38 cellular contexts compared by ENCODE assay signal in genomic region chr6:21653323-21653722, GRCh38.
"Had no signal": no experiment of that assay in that cellular context is flagged by ENCODE, and none has a peak within 500 bp of the region (broad histone marks: within the 10 kb centered on the region; RNA-seq: fewer than 3 reads in every experiment).

No MANE protein-coding gene starts in this region.

- H3K9me3 ChIP-seq: adrenal gland, ascending aorta, breast epithelium, colonic mucosa, esophagus squamous epithelium, gastroesophageal sphincter had no signal

- DNase-seq: activated CD4-positive, alpha-beta memory T cell treated with anti-CD3 and anti-CD28 coated beads for 36 hours; activated CD4-positive, alpha-beta T cell treated with anti-CD3 and anti-CD28 coated beads for 36 hours; activated CD4-positive, alpha-beta T cell treated with anti-CD3 and anti-CD28 coated beads, Interleukin-2, amount 10 ng/mL, durations not matched to agents 24 days and 14 days; activated CD4-positive, CD25-positive, alpha-beta regulatory T cell; activated CD4-positive, CD25-positive, alpha-beta regulatory T cell treated with anti-CD3 and anti-CD28 coated beads, Interleukin-2, amount 50 U/mL, for 72 hours; activated CD8-positive, alpha-beta memory T cell treated with anti-CD3 and anti-CD28 coated beads, Interleukin-2, amount 10 ng/mL, durations not matched to agents 7 days and 5 days; activated CD8-positive, alpha-beta memory T cell treated with anti-CD3 and anti-CD28 coated beads, Interleukin-2, amount 50 U/mL, for 4 hours; activated CD8-positive, alpha-beta T cell treated with anti-CD3 and anti-CD28 coated beads, Interleukin-2, amount 10 ng/mL, durations not matched to agents 7 days and 5 days; activated effector memory CD4-positive, alpha-beta T cell treated with anti-CD3 and anti-CD28 coated beads, Interleukin-2, amount 50 U/mL, for 16 hours; activated naive CD4-positive, alpha-beta T cell treated with anti-CD3 and anti-CD28 coated beads for 36 hours; activated naive CD8-positive, alpha-beta T cell treated with anti-CD3 and anti-CD28 coated beads for 36 hours; activated naive CD8-positive, alpha-beta T cell treated with anti-CD3 and anti-CD28 coated beads, Interleukin-2, amount 50 U/mL, for 24 hours; activated T-cell treated with anti-CD3 and anti-CD28 coated beads, Interleukin-2, amount 50 U/mL, for 1 hour; activated T-cell treated with anti-CD3 and anti-CD28 coated beads, Interleukin-2, amount 50 U/mL, for 48 hours; adrenal gland; amygdala; central memory CD4-positive, alpha-beta T cell; cerebellar nuclear complex; colonic mucosa; effector CD8-positive, alpha-beta T cell; esophagus squamous epithelium; foreskin melanocyte; T-cell; T1000; WERI-Rb-1 had no signal

- H3K36me3 Mint-ChIP-seq: activated CD4-positive, alpha-beta memory T cell treated with anti-CD3 and anti-CD28 coated beads for 36 hours; activated CD8-positive, alpha-beta memory T cell treated with anti-CD3 and anti-CD28 coated beads, Interleukin-2, amount 10 ng/mL, durations not matched to agents 7 days and 5 days; activated naive CD4-positive, alpha-beta T cell treated with anti-CD3 and anti-CD28 coated beads, Interleukin-2, amount 50 U/mL, for 24 hours; activated naive CD8-positive, alpha-beta T cell treated with anti-CD3 and anti-CD28 coated beads for 36 hours; brain; T-cell had no signal

- H3K27me3 ChIP-seq: adrenal gland, ascending aorta, breast epithelium, cardiac muscle cell, colonic mucosa, esophagus squamous epithelium, gastroesophageal sphincter had no signal

- H3K27ac Mint-ChIP-seq: activated CD4-positive, alpha-beta memory T cell treated with anti-CD3 and anti-CD28 coated beads for 36 hours; activated CD4-positive, alpha-beta T cell treated with anti-CD3 and anti-CD28 coated beads for 36 hours; activated CD4-positive, alpha-beta T cell treated with anti-CD3 and anti-CD28 coated beads, Interleukin-2, amount 10 ng/mL, durations not matched to agents 24 days and 14 days; activated CD8-positive, alpha-beta memory T cell treated with anti-CD3 and anti-CD28 coated beads, Interleukin-2, amount 10 ng/mL, durations not matched to agents 7 days and 5 days; activated CD8-positive, alpha-beta T cell treated with anti-CD3 and anti-CD28 coated beads, Interleukin-2, amount 10 ng/mL, durations not matched to agents 7 days and 5 days; activated naive CD4-positive, alpha-beta T cell treated with anti-CD3 and anti-CD28 coated beads for 36 hours; activated naive CD4-positive, alpha-beta T cell treated with anti-CD3 and anti-CD28 coated beads, Interleukin-2, amount 50 U/mL, for 24 hours; activated naive CD8-positive, alpha-beta T cell treated with anti-CD3 and anti-CD28 coated beads for 36 hours; activated naive CD8-positive, alpha-beta T cell treated with anti-CD3 and anti-CD28 coated beads, Interleukin-2, amount 50 U/mL, for 24 hours; activated T-helper 1 cell treated with anti-CD3 and anti-CD28 coated beads, Interleukin-12 subunit alpha, Interleukin-12 subunit beta, Interleukin-2, Interleukin-4 antibody, amounts not matched to agents 30 ng/mL and 10 ng/mL and 1 ng/mL, durations not matched to agents 14 hours and 24 hours and 36 hours; activated T-helper 2 cell treated with anti-CD3 and anti-CD28 coated beads, Interferon-gamma antibody, Interleukin-2, Interleukin-4, amounts not matched to agents 10 μg/mL and 5 μg/mL and 100 μg/mL, durations not matched to agents 14 hours and 24 hours and 36 hours; T-cell; T-helper 1 cell treated with Interleukin-12 subunit alpha and Interleukin-12 subunit beta and Interleukin-4 antibody, amounts not matched to agents 30 μg/mL and 1 μg/mL, for 36 hours; T-helper 2 cell treated with Interferon-gamma antibody and Interleukin-4, amounts not matched to agents 5 μg/mL and 100 μg/mL, for 36 hours had no signal

- ATAC-seq: activated CD4-positive, alpha-beta T cell treated with anti-CD3 and anti-CD28 coated beads for 36 hours; activated CD8-positive, alpha-beta memory T cell treated with anti-CD3 and anti-CD28 coated beads, Interleukin-2, amount 10 ng/mL, durations not matched to agents 7 days and 5 days; activated CD8-positive, alpha-beta T cell treated with anti-CD3 and anti-CD28 coated beads, Interleukin-2, amount 10 ng/mL, durations not matched to agents 7 days and 5 days; activated naive CD8-positive, alpha-beta T cell treated with anti-CD3 and anti-CD28 coated beads, Interleukin-2, amount 50 U/mL, for 24 hours; gastroesophageal sphincter; T-cell had no signal

- H3K4me3 ChIP-seq: adrenal gland, ascending aorta, breast epithelium, cardiac muscle cell, colonic mucosa, esophagus squamous epithelium, gastroesophageal sphincter had no signal

- H3K4me3 Mint-ChIP-seq: activated CD4-positive, alpha-beta memory T cell treated with anti-CD3 and anti-CD28 coated beads for 36 hours; activated CD4-positive, alpha-beta T cell treated with anti-CD3 and anti-CD28 coated beads for 36 hours; activated CD4-positive, alpha-beta T cell treated with anti-CD3 and anti-CD28 coated beads, Interleukin-2, amount 10 ng/mL, durations not matched to agents 24 days and 14 days; activated CD8-positive, alpha-beta memory T cell treated with anti-CD3 and anti-CD28 coated beads, Interleukin-2, amount 10 ng/mL, durations not matched to agents 7 days and 5 days; activated CD8-positive, alpha-beta T cell treated with anti-CD3 and anti-CD28 coated beads, Interleukin-2, amount 10 ng/mL, durations not matched to agents 7 days and 5 days; activated naive CD4-positive, alpha-beta T cell treated with anti-CD3 and anti-CD28 coated beads for 36 hours; activated naive CD4-positive, alpha-beta T cell treated with anti-CD3 and anti-CD28 coated beads, Interleukin-2, amount 50 U/mL, for 24 hours; activated naive CD8-positive, alpha-beta T cell treated with anti-CD3 and anti-CD28 coated beads for 36 hours; activated naive CD8-positive, alpha-beta T cell treated with anti-CD3 and anti-CD28 coated beads, Interleukin-2, amount 50 U/mL, for 24 hours; activated T-helper 1 cell treated with anti-CD3 and anti-CD28 coated beads, Interleukin-12 subunit alpha, Interleukin-12 subunit beta, Interleukin-2, Interleukin-4 antibody, amounts not matched to agents 30 ng/mL and 10 ng/mL and 1 ng/mL, durations not matched to agents 14 hours and 24 hours and 36 hours; brain; T-cell; T-helper 1 cell treated with Interleukin-12 subunit alpha and Interleukin-12 subunit beta and Interleukin-4 antibody, amounts not matched to agents 30 μg/mL and 1 μg/mL, for 36 hours; T-helper 2 cell treated with Interferon-gamma antibody and Interleukin-4, amounts not matched to agents 5 μg/mL and 100 μg/mL, for 36 hours had no signal

- H3K27ac ChIP-seq: adrenal gland, ascending aorta, breast epithelium, cardiac muscle cell, colonic mucosa, epithelial cell of prostate, esophagus squamous epithelium, gastroesophageal sphincter, WERI-Rb-1 had no signal

- FAIRE-seq: endometrium, endothelial cell of umbilical vein had no signal

- H3K36me3 ChIP-seq: adrenal gland, ascending aorta, breast epithelium, cardiac muscle cell, colonic mucosa, esophagus squamous epithelium, gastroesophageal sphincter, WERI-Rb-1 had no signal

- H3K27me3 Mint-ChIP-seq: activated CD8-positive, alpha-beta memory T cell treated with anti-CD3 and anti-CD28 coated beads, Interleukin-2, amount 10 ng/mL, durations not matched to agents 7 days and 5 days; brain had no signal

- H3K9me3 Mint-ChIP-seq: activated CD4-positive, alpha-beta memory T cell treated with anti-CD3 and anti-CD28 coated beads for 36 hours; activated CD4-positive, alpha-beta T cell treated with anti-CD3 and anti-CD28 coated beads, Interleukin-2, amount 10 ng/mL, durations not matched to agents 24 days and 14 days; activated naive CD4-positive, alpha-beta T cell treated with anti-CD3 and anti-CD28 coated beads, Interleukin-2, amount 50 U/mL, for 24 hours; activated T-helper 1 cell treated with anti-CD3 and anti-CD28 coated beads, Interleukin-12 subunit alpha, Interleukin-12 subunit beta, Interleukin-2, Interleukin-4 antibody, amounts not matched to agents 30 ng/mL and 10 ng/mL and 1 ng/mL, durations not matched to agents 14 hours and 24 hours and 36 hours; activated T-helper 2 cell treated with anti-CD3 and anti-CD28 coated beads, Interferon-gamma antibody, Interleukin-2, Interleukin-4, amounts not matched to agents 10 μg/mL and 5 μg/mL and 100 μg/mL, durations not matched to agents 14 hours and 24 hours and 36 hours had no signal

- H3K4me1 ChIP-seq: adrenal gland, ascending aorta, breast epithelium, colonic mucosa, gastroesophageal sphincter had no signal

- H3K4me1 Mint-ChIP-seq: activated CD4-positive, alpha-beta T cell treated with anti-CD3 and anti-CD28 coated beads for 36 hours; activated CD4-positive, alpha-beta T cell treated with anti-CD3 and anti-CD28 coated beads, Interleukin-2, amount 10 ng/mL, durations not matched to agents 24 days and 14 days; activated CD8-positive, alpha-beta memory T cell treated with anti-CD3 and anti-CD28 coated beads, Interleukin-2, amount 10 ng/mL, durations not matched to agents 7 days and 5 days; activated naive CD4-positive, alpha-beta T cell treated with anti-CD3 and anti-CD28 coated beads, Interleukin-2, amount 50 U/mL, for 24 hours; activated naive CD8-positive, alpha-beta T cell treated with anti-CD3 and anti-CD28 coated beads for 36 hours; activated naive CD8-positive, alpha-beta T cell treated with anti-CD3 and anti-CD28 coated beads, Interleukin-2, amount 50 U/mL, for 24 hours; T-cell had no signal
